In the genomic region with DNA sequence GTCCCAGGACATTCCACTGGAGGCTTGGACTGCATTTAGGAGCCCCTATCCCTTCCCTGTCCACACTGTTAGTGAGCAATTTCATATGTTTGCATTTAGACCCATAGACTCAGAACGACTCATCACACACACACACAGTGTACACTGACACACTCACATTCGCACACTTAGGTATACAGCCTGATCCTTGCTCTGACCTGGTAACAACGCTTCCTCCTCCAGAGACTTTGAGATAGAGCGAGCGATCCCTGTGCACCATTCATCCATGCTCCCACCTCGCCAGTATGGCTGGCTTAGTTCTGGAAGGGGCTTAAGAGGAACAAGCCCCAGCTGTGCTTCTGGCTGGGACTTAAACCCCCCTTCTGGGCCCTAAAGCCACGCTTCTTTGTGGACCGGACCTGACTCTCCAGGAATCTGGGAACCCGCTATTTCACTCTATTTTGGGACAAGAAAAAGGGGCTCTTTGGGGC, we compare ENCODE assay signal across 9 cellular contexts. TPM values are rescaled to one million over a fixed set of nuclear protein-coding genes. Genes with fewer than 3 reads are reported as not detected.
DNase-seq lines count a peak whose midpoint lies in the region; TF ChIP-seq lines count a peak whose summit lies in the region.
"Had no signal": no experiment of that assay in that cellular context is flagged by ENCODE, and none has a peak within 500 bp of the region (broad histone marks: within the 10 kb centered on the region; RNA-seq: fewer than 3 reads in every experiment).

No MANE protein-coding gene starts in this region.

- no peak overlapping the region for H3K27ac ChIP-seq in MM.1S (ENCODE audit: low read length)
- H3K27ac ChIP-seq in mammary epithelial cell (ENCODE audit: insufficient read depth, low read depth, low read length) = no peak overlapping the region
- H3K27ac ChIP-seq in neural progenitor cell = no peak overlapping the region
- H3K27ac ChIP-seq in tibial nerve = no peak overlapping the region

- H2AFZ ChIP-seq in MM.1S (ENCODE audit: low read length) (peak overlapping the region; percentile 74; the same call in 1 of the 2 replicates), mammary epithelial cell (ENCODE audit: low read depth, low read length) (peak overlapping the region; percentile 87), neural progenitor cell (replicated peaks) (no peak overlapping the region)

- H3K9me3 ChIP-seq in MM.1S (replicated peaks; ENCODE audit: insufficient read depth, low read length) (no peaks in the 10 kb centered on the region), mammary epithelial cell (replicated peaks; ENCODE audit: insufficient read depth, low read length) (no peaks in the 10 kb centered on the region), neural progenitor cell (ENCODE audit: low read depth) (no peaks in the 10 kb centered on the region), tibial nerve (no peaks in the 10 kb centered on the region)

- H3F3A ChIP-seq in MM.1S (ENCODE audit: insufficient read depth, low read length) (no peaks in the 10 kb centered on the region), neural progenitor cell (ENCODE audit: low read depth) (peaks cover 16% of the 10 kb centered on the region)

- BruUV-seq in Calu3 (replicated peaks; lab: Mats Ljungman, UMichigan) (no TSS peak), mammary epithelial cell (replicated peaks; lab: Mats Ljungman, UMichigan) (no TSS peak)

- H3K27me3 Mint-ChIP-seq in Calu3 (ENCODE audit: unreplicated experiment) (peaks cover 56% of the 10 kb centered on the region), neural progenitor cell (ENCODE audit: insufficient read depth, low read depth) (peaks cover 87% of the 10 kb centered on the region)

- in situ Hi-C loops in mammary epithelial cell (cut with MboI; ENCODE audit: low sequenced_read_pairs in 2 of 2) = loop anchor here (10.0 kb wide), 3 partner anchors 384 to 714 kb away; no protein-coding TSS in a partner anchor

- H3K9ac ChIP-seq in MM.1S (ENCODE audit: low read length) (no peak overlapping the region), mammary epithelial cell (ENCODE audit: insufficient read depth, low read length) (no peak overlapping the region), neural progenitor cell (no peak overlapping the region)

- dilution Hi-C loops in mammary epithelial cell (cut with HindIII; ENCODE audit: low sequenced_read_pairs) = loop anchor here (25.0 kb wide), 1 partner anchor 387 kb away; no protein-coding TSS in a partner anchor

- DNase-seq in Calu3 (no peak), MM.1S (no peak), mammary epithelial cell (peak; percentile 10), neural progenitor cell (ENCODE audit: low spot score) (peak; percentile 49), NCI-H1417 (lab: John Stamatoyannopoulos, UW) (no peak), OCI-M2 (lab: John Stamatoyannopoulos, UW; ENCODE audit: unreplicated experiment) (no peak), tibial nerve (ENCODE audit: low spot score in 2 of 2) (no peak), occipital lobe (lab: John Stamatoyannopoulos, UW) (no peak)

- TF ChIP-seq POLR2A in tibial nerve (IDR thresholded peaks at IDR 0.05) = no peak

- no peaks in the 10 kb centered on the region for H3K4me1 ChIP-seq in MM.1S (ENCODE audit: low read length)
- H3K4me1 ChIP-seq in mammary epithelial cell (ENCODE audit: insufficient read depth, low read length) = peaks cover 24% of the 10 kb centered on the region
- H3K4me1 ChIP-seq in neural progenitor cell = no peaks in the 10 kb centered on the region
- H3K4me1 ChIP-seq in tibial nerve = peaks cover 0 to 62% (median 34%) of the 10 kb centered on the region in 4 donors

- no peak for TF ChIP-seq EP300 in tibial nerve (IDR thresholded peaks at IDR 0.05)

- peak overlapping the region; percentile 57; the same call in 1 of the 2 replicates for H3K4me3 ChIP-seq in MM.1S (ENCODE audit: low read length)
- H3K4me3 ChIP-seq in mammary epithelial cell (replicated peaks in 1 of 3; ENCODE audit: insufficient read depth in 1 of 3, low read depth in 2 of 3, low read length in 3 of 3) = peak overlapping the region in 2 of 3 experiments; percentile 28 to 44
- H3K4me3 ChIP-seq in neural progenitor cell = no peak overlapping the region
- H3K4me3 ChIP-seq in tibial nerve = peak overlapping the region in 1 of 4 donors; percentile 53

- intact Hi-C loops in Calu3 (cut with micrococcal nuclease; ENCODE audit: unreplicated experiment) = no loop called here
- intact Hi-C loops in mammary epithelial cell (cut with micrococcal nuclease) = no loop called here

- H3K27me3 ChIP-seq in MM.1S (replicated peaks; ENCODE audit: insufficient read depth, low read length) (peaks cover 84% of the 10 kb centered on the region), mammary epithelial cell (ENCODE audit: insufficient read depth, low read length) (peaks cover 74% of the 10 kb centered on the region), neural progenitor cell (peaks cover 100% of the 10 kb centered on the region), tibial nerve (peaks cover 7 to 90% of the 10 kb centered on the region in 2 donors)

- no peaks in the 10 kb centered on the region for H3K9me2 ChIP-seq in MM.1S (replicated peaks; ENCODE audit: insufficient read depth, low read length)

- 16% methylated on average over 8 of the region's 9 CpGs for WGBS in mammary epithelial cell (ENCODE audit: low coverage, missing lambda C conversion rate)
- 33 to 35% methylated on average over 9 of the region's 9 CpGs for WGBS in tibial nerve, 2 donors

- H3K4me1 Mint-ChIP-seq in Calu3 (ENCODE audit: low read depth, unreplicated experiment) (peaks cover 10% of the 10 kb centered on the region), neural progenitor cell (peaks cover 11% of the 10 kb centered on the region)

- no peaks in the 10 kb centered on the region for H3K36me3 ChIP-seq in MM.1S (replicated peaks; ENCODE audit: insufficient read depth, low read length)
- no peaks in the 10 kb centered on the region for H3K36me3 ChIP-seq in mammary epithelial cell (ENCODE audit: insufficient read depth, low read length)
- H3K36me3 ChIP-seq in neural progenitor cell = no peaks in the 10 kb centered on the region
- no peaks in the 10 kb centered on the region for H3K36me3 ChIP-seq in tibial nerve

- H3K4me2 ChIP-seq in MM.1S (ENCODE audit: low read depth, low read length) (peak overlapping the region; percentile 86), mammary epithelial cell (ENCODE audit: insufficient read depth, low read depth, low read length) (peak overlapping the region; percentile 90), neural progenitor cell (peak overlapping the region; percentile 71)

- H3K79me2 ChIP-seq in MM.1S (ENCODE audit: low read length) (no peaks in the 10 kb centered on the region), mammary epithelial cell (ENCODE audit: insufficient read depth, low read length) (no peaks in the 10 kb centered on the region), neural progenitor cell (ENCODE audit: low read depth) (no peaks in the 10 kb centered on the region)

- H4K20me1 ChIP-seq in MM.1S (ENCODE audit: insufficient read depth, low read length) = 0 out of 2 replicates have a peak, but pooled peaks cover 3% of the 10 kb centered on the region
- no peaks in the 10 kb centered on the region for H4K20me1 ChIP-seq in mammary epithelial cell (ENCODE audit: insufficient read depth, low read length)
- H4K20me1 ChIP-seq in neural progenitor cell (ENCODE audit: low read depth) = peaks cover 85% of the 10 kb centered on the region

- H3K36me3 Mint-ChIP-seq in Calu3 (ENCODE audit: insufficient read depth, unreplicated experiment) = peaks cover 25% of the 10 kb centered on the region
- H3K36me3 Mint-ChIP-seq in neural progenitor cell = no peaks in the 10 kb centered on the region

- no peak for TF ChIP-seq CTCF in Calu3 (IDR thresholded peaks at IDR 0.05; ENCODE audit: unreplicated experiment)
- no peak for TF ChIP-seq CTCF in MM.1S (IDR thresholded peaks at IDR 0.05; ENCODE audit: low read length)
- TF ChIP-seq CTCF in mammary epithelial cell (conservative IDR thresholded peaks at IDR 0.05 in 1 of 2, IDR thresholded peaks at IDR 0.05 in 1 of 2; ENCODE audit: extremely low read depth in 1 of 2, insufficient read depth in 1 of 2, low read depth in 1 of 2, low read length in 2 of 2) = no peak
- no peak for TF ChIP-seq CTCF in neural progenitor cell (IDR thresholded peaks at IDR 0.05)
- TF ChIP-seq CTCF in tibial nerve (IDR thresholded peaks at IDR 0.05) = no peak

- CTCF ChIA-PET in Calu3 (lab: Charles Lee) = interaction anchor here (0.8 to 1.9 kb wide), 5 partner anchors 11 to 720 kb away, joined by 3 to 9 read pairs (median 4); no protein-coding TSS in a partner anchor
- CTCF ChIA-PET in mammary epithelial cell (lab: Charles Lee; ENCODE audit: low non-redundant PET) = no interaction called here

- no peaks in the 10 kb centered on the region for H3K9me3 Mint-ChIP-seq in Calu3 (ENCODE audit: low read depth, unreplicated experiment)
- H3K9me3 Mint-ChIP-seq in neural progenitor cell = peaks cover 6% of the 10 kb centered on the region
- H3K9me3 Mint-ChIP-seq: activated naive CD4-positive, alpha-beta T cell treated with anti-CD3 and anti-CD28 coated beads, Interleukin-2, amount 50 U/mL, for 72 hours had no signal

- no peak overlapping the region for H3K27ac Mint-ChIP-seq in Calu3 (ENCODE audit: unreplicated experiment)
- no peak overlapping the region for H3K27ac Mint-ChIP-seq in neural progenitor cell
- H3K27ac Mint-ChIP-seq: activated naive CD4-positive, alpha-beta T cell treated with anti-CD3 and anti-CD28 coated beads, Interleukin-2, amount 50 U/mL, for 72 hours had no signal

- peak overlapping the region; percentile 71 for H3K4me3 Mint-ChIP-seq in Calu3 (ENCODE audit: low read depth, unreplicated experiment)
- H3K4me3 Mint-ChIP-seq in neural progenitor cell = peak overlapping the region; percentile 74

RNA-seq across cellular contexts. Expression of a gene that starts 0.9 kb away (rescaled TPM):
- total RNA-seq in Calu3 (2022) = 1.3 and 1.6 TPM in 2 replicates
- total RNA-seq in mammary epithelial cell = not detected
- not detected for polyA plus RNA-seq in mammary epithelial cell
- polyA minus RNA-seq in mammary epithelial cell = not detected
- not detected in 2 replicates for total RNA-seq in neural progenitor cell (ENCODE audit: low replicate concordance)
- 1 to 10 TPM in 1 of 4 donors, under 1 TPM in 3; 0.63 to 1.5 (median 0.72) TPM for total RNA-seq in tibial nerve
- total RNA-seq in occipital lobe = not detected
- total RNA-seq: activated naive CD4-positive, alpha-beta T cell treated with anti-CD3 and anti-CD28 coated beads, Interleukin-2, amount 50 U/mL, for 72 hours had no signal

RNA-seq across cellular contexts. Expression of a gene that starts 15.8 kb away (rescaled TPM):
- 0.39 and 0.54 TPM in 2 replicates for total RNA-seq in Calu3 (2022)
- total RNA-seq in mammary epithelial cell = under 1 TPM; 0.17 to 0.96 TPM
- polyA plus RNA-seq in mammary epithelial cell = 0.12 TPM
- not detected for polyA minus RNA-seq in mammary epithelial cell
- total RNA-seq in neural progenitor cell (ENCODE audit: low replicate concordance) = not detected in 2 replicates
- total RNA-seq in tibial nerve = 10 to 100 TPM in 2 of 4 donors, 1 to 10 TPM in 2; 5.0 to 13.2 (median 9.5) TPM
- total RNA-seq in occipital lobe = not detected
- total RNA-seq: activated naive CD4-positive, alpha-beta T cell treated with anti-CD3 and anti-CD28 coated beads, Interleukin-2, amount 50 U/mL, for 72 hours had no signal

RNA-seq across cellular contexts. Expression of a gene that starts 26.7 kb away (rescaled TPM):
- total RNA-seq in Calu3 (2022) = 11.8 and 12.1 TPM in 2 replicates
- 1 to 10 TPM; 4.2 to 4.3 TPM for total RNA-seq in mammary epithelial cell
- 0.18 TPM for polyA plus RNA-seq in mammary epithelial cell
- polyA minus RNA-seq in mammary epithelial cell = not detected
- total RNA-seq in neural progenitor cell (ENCODE audit: low replicate concordance) = not detected in 2 replicates
- 10 to 100 TPM; 19.0 to 34.1 (median 24.9) TPM for total RNA-seq in tibial nerve
- total RNA-seq in occipital lobe = not detected
- total RNA-seq: activated naive CD4-positive, alpha-beta T cell treated with anti-CD3 and anti-CD28 coated beads, Interleukin-2, amount 50 U/mL, for 72 hours had no signal

RNA-seq across cellular contexts. Expression of a gene that starts 35.5 kb away (rescaled TPM):
- 1.7 and 2.5 TPM in 2 replicates for total RNA-seq in Calu3 (2022)
- 10 to 100 TPM in 1 of 2 donors, 1 to 10 TPM in 1; 7.8 to 25.1 TPM for total RNA-seq in mammary epithelial cell
- polyA plus RNA-seq in mammary epithelial cell = 0.03 TPM
- not detected for polyA minus RNA-seq in mammary epithelial cell
- total RNA-seq in neural progenitor cell (ENCODE audit: low replicate concordance) = not detected in 2 replicates
- total RNA-seq in tibial nerve = 10 to 100 TPM; 10.5 to 13.8 (median 12.7) TPM
- total RNA-seq in occipital lobe = not detected
- total RNA-seq: activated naive CD4-positive, alpha-beta T cell treated with anti-CD3 and anti-CD28 coated beads, Interleukin-2, amount 50 U/mL, for 72 hours had no signal

RNA-seq across cellular contexts. Expression of a gene that starts 41.8 kb away (rescaled TPM):
- total RNA-seq in Calu3 (2022) (not detected in 2 replicates), mammary epithelial cell (not detected), neural progenitor cell (ENCODE audit: low replicate concordance) (not detected in 2 replicates), tibial nerve (not detected), occipital lobe (not detected)
- not detected for polyA plus RNA-seq in mammary epithelial cell
- not detected for polyA minus RNA-seq in mammary epithelial cell
- total RNA-seq: activated naive CD4-positive, alpha-beta T cell treated with anti-CD3 and anti-CD28 coated beads, Interleukin-2, amount 50 U/mL, for 72 hours had no signal

Comparison
In these comparisons a context has a peak if more than half of its experiments do, and no peak if none do; other contexts are left out.
1. DNase-seq: peak in mammary epithelial cell (single experiment) and neural progenitor cell (single experiment); none in Calu3 (single experiment), MM.1S (single experiment), NCI-H1417 (0 of 3), OCI-M2 (single experiment), tibial nerve (0 of 2) and occipital lobe (single experiment).
2. Peak in every context shown above with its lines, with median percentiles within 50 percentile points of each other: H3K4me2 ChIP-seq.